ENCODE assay signal across 10 cellular contexts in the genomic region with DNA sequence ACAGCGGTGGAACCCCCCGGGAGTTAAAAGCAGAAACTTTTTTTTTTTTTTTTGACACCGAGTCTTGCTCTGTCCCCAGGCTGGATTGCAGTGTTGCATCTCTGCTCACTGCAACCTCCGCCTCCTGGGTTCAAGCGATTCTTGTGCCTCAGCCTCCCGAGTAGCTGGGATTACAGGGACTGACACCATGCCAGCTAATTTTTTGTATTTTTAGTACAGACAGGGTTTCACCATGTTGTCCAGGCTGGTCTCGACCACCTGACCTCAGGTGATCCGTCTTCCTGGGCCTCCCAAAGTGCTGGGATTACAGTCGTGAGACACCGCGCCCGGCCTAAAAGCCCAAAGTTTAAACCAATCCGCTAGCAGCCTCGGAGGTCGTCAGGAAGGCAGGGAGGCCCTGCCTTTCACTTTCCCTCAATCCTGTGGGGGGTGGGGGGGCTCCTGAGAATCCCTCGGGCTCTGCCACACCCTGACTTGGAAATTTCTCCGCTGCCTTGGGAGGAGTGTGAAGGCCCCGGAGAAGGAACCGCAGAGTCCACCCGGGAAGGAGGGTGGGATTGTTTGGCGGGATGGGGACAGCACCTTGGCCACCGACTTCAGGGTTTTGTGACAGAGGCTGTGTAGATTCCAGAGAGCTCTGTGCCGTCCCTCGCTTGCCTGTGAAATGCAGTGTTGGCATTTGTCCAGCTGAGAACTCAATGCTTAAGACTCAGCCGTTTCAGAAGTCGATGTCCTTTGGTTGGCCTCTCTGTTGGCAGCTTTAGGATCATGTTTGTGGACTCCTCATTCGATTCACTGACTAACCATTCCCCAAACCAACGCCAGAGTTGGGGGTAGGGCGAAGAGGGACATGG. TPM values are rescaled to one million over a fixed set of nuclear protein-coding genes. Genes with fewer than 3 reads are reported as not detected.
A peak's percentile ranks its signal among the peaks of the same experiment; 100 is the strongest.
DNase-seq lines count a peak whose midpoint lies in the region; ATAC-seq and TF ChIP-seq lines count a peak whose summit lies in the region.
"Had no signal": no experiment of that assay in that cellular context is flagged by ENCODE, and none has a peak within 500 bp of the region (broad histone marks: within the 10 kb centered on the region; RNA-seq: fewer than 3 reads in every experiment).

No MANE protein-coding gene starts in this region.

- no peaks in the 10 kb centered on the region for H3K36me3 Mint-ChIP-seq in CD8-positive, alpha-beta memory T cell
- H3K36me3 Mint-ChIP-seq in nephron progenitor cell (ENCODE audit: low read depth) = no peaks in the 10 kb centered on the region

- no peaks in the 10 kb centered on the region for H3K9me3 Mint-ChIP-seq in CD8-positive, alpha-beta memory T cell
- peaks cover 13% of the 10 kb centered on the region for H3K9me3 Mint-ChIP-seq in nephron progenitor cell

- peak overlapping the region; percentile 36 to 79 (median 57) for H3K4me3 Mint-ChIP-seq in CD8-positive, alpha-beta memory T cell
- peak overlapping the region; percentile 82 for H3K4me3 Mint-ChIP-seq in nephron progenitor cell

- no peak overlapping the region for H3K4me3 ChIP-seq in CD8-positive, alpha-beta memory T cell (ENCODE audit: low read length)
- H3K4me3 ChIP-seq in Panc1 (ENCODE audit: low read depth in 2 of 2, low read length in 2 of 2) = peak overlapping the region; percentile 45 to 46
- H3K4me3 ChIP-seq: tibial artery had no signal

- ATAC-seq in Panc1 (peak; percentile 46; the same call in 1 of the 2 replicates), GM21381 (IDR thresholded peaks at IDR 0.05; ENCODE audit: unreplicated experiment) (no peak), HG03378 (IDR thresholded peaks at IDR 0.05; ENCODE audit: unreplicated experiment) (no peak)

- BruUV-seq in Panc1 (replicated peaks; lab: Mats Ljungman, UMichigan) = no TSS peak

- H3K36me3 ChIP-seq in CD8-positive, alpha-beta memory T cell (ENCODE audit: insufficient read depth, low read length) = no peaks in the 10 kb centered on the region
- H3K36me3 ChIP-seq in Panc1 (ENCODE audit: control insufficient read depth, insufficient read depth, low read length) = no peaks in the 10 kb centered on the region; the same call in 1 of the 2 replicates
- H3K36me3 ChIP-seq: tibial artery had no signal

- in situ Hi-C loops in Panc1 (cut with HindIII; ENCODE audit: low pct_unique_long_range_greater_than_20kb, low sequenced_read_pairs) = no loop called here

- POLR2A ChIA-PET in CD8-positive, alpha-beta memory T cell (lab: Charles Lee) = no interaction called here
- POLR2A ChIA-PET in Panc1 (lab: Charles Lee) = no interaction called here

- TF ChIP-seq CTCF in Panc1 (IDR thresholded peaks at IDR 0.05) (no peak), nephron progenitor cell (IDR thresholded peaks at IDR 0.05) (no peak)

- H3K27me3 ChIP-seq in CD8-positive, alpha-beta memory T cell (ENCODE audit: insufficient read depth, low read length, poor library complexity, severe bottlenecking) = peaks cover 12% of the 10 kb centered on the region
- H3K27me3 ChIP-seq in Panc1 (ENCODE audit: control insufficient read depth, insufficient read depth, low read length) = no peaks in the 10 kb centered on the region

- H3K4me1 ChIP-seq in CD8-positive, alpha-beta memory T cell (ENCODE audit: insufficient read depth, low read length) = peaks cover 4% of the 10 kb centered on the region
- H3K4me1 ChIP-seq in Panc1 (ENCODE audit: control insufficient read depth, insufficient read depth, low read length) = peaks cover 13% of the 10 kb centered on the region

- no peaks in the 10 kb centered on the region for H3K9me3 ChIP-seq in CD8-positive, alpha-beta memory T cell (ENCODE audit: low read length)
- H3K9me3 ChIP-seq in Panc1 (ENCODE audit: control insufficient read depth, insufficient read depth, low read depth, low read length) = no peaks in the 10 kb centered on the region

- DNase-seq in CD8-positive, alpha-beta memory T cell = peak in 1 of 5 donors; percentile 24
- no peak for DNase-seq in Panc1 (ENCODE audit: low read depth, low spot score)
- DNase-seq in fibroblast of gingiva (ENCODE audit: low read depth) = peak; percentile 25
- DNase-seq in nephron progenitor cell = no peak
- no peak for DNase-seq in SK-N-DZ (ENCODE audit: low spot score)
- DNase-seq in NCI-H345 treated with DMSO at 0.1 percent for 48 hours (lab: John Stamatoyannopoulos, UW; ENCODE audit: unreplicated experiment) = no peak
- DNase-seq: OCI-M1, tibial artery had no signal

- H3K27ac ChIP-seq in CD8-positive, alpha-beta memory T cell (ENCODE audit: low read depth, low read length) = no peak overlapping the region
- H3K27ac ChIP-seq in Panc1 (ENCODE audit: low read length) = no peak overlapping the region; the same call in 1 of the 2 replicates
- H3K27ac ChIP-seq: tibial artery had no signal

- intact Hi-C loops in Panc1 (cut with micrococcal nuclease; ENCODE audit: unreplicated experiment) = no loop called here

- H3K27ac Mint-ChIP-seq in CD8-positive, alpha-beta memory T cell = peak overlapping the region in 2 of 8 donors; percentile 26 to 43
- H3K27ac Mint-ChIP-seq in nephron progenitor cell = no peak overlapping the region

- CTCF ChIA-PET in CD8-positive, alpha-beta memory T cell (lab: Charles Lee) = no interaction called here
- CTCF ChIA-PET in Panc1 (lab: Charles Lee) = interaction anchor here (0.7 kb wide), 2 partner anchors 19 to 519 kb away, joined by 3 to 6 read pairs; no protein-coding TSS in a partner anchor

- peaks cover 0 to 7% (median 2%) of the 10 kb centered on the region in 3 donors for H3K4me1 Mint-ChIP-seq in CD8-positive, alpha-beta memory T cell
- H3K4me1 Mint-ChIP-seq in nephron progenitor cell = peaks cover 35% of the 10 kb centered on the region

- H3K27me3 Mint-ChIP-seq in CD8-positive, alpha-beta memory T cell = peaks cover 42 to 56% of the 10 kb centered on the region in 2 donors
- H3K27me3 Mint-ChIP-seq in nephron progenitor cell (ENCODE audit: low read depth, poor library complexity) = peaks cover 55% of the 10 kb centered on the region

RNA-seq across cellular contexts. Expression of a gene that starts 1.0 kb away (rescaled TPM):
- under 1 TPM; 0.42 to 0.49 TPM for total RNA-seq in CD8-positive, alpha-beta memory T cell
- not detected for polyA plus RNA-seq in CD8-positive, alpha-beta memory T cell
- total RNA-seq in Panc1 (2021; ENCODE audit: unreplicated experiment) = 9.2 TPM
- polyA plus RNA-seq in Panc1 (2012; ENCODE audit: insufficient read length) = 2.4 TPM
- polyA plus RNA-seq in SK-N-DZ (2014; cell fraction: cytosol; rRNA removed) = not detected in 2 replicates
- polyA plus RNA-seq in SK-N-DZ (2014; cell fraction: nucleus; rRNA removed) = not detected in 2 replicates

RNA-seq across cellular contexts. Expression of a gene that starts 51.4 kb away (rescaled TPM):
- 10 to 100 TPM; 26.4 to 29.9 TPM for total RNA-seq in CD8-positive, alpha-beta memory T cell
- polyA plus RNA-seq in CD8-positive, alpha-beta memory T cell = 175 TPM
- total RNA-seq in Panc1 (2021; ENCODE audit: unreplicated experiment) = 11.5 TPM
- polyA plus RNA-seq in Panc1 (2012; ENCODE audit: insufficient read length) = 10.8 TPM
- polyA plus RNA-seq in SK-N-DZ (2014; cell fraction: cytosol; rRNA removed) = 1.0 and 3.1 TPM in 2 replicates
- 0.84 and 1.1 TPM in 2 replicates for polyA plus RNA-seq in SK-N-DZ (2014; cell fraction: nucleus; rRNA removed)
